ENCODE assay signal across 1 cellular context in genomic region chrX:138777230-138777629, GRCh38.
TF ChIP-seq lines count a peak whose summit lies in the region.

No MANE protein-coding gene starts in this region.

TF ChIP-seq in K562, 482 proteins besides CTCF, POLR2A, EP300 and RAD21 (continued from another document and continues in another):
- TF ChIP-seq ZBTB40 (IDR thresholded peaks at IDR 0.05) (no peak), ZBTB40 (CRISPR knock-in tag; IDR thresholded peaks at IDR 0.05) (no peak), HNRNPH1 (optimal IDR thresholded peaks at IDR 0.05; ENCODE audit: low read depth, low read length) (no peak), ZNF639 (CRISPR knock-in tag; conservative IDR thresholded peaks at IDR 0.05 in 1 of 2, IDR thresholded peaks at IDR 0.05 in 1 of 2) (no peak), ZNF518B (CRISPR knock-in tag; IDR thresholded peaks at IDR 0.05) (no peak), ZNF41 (CRISPR knock-in tag; conservative IDR thresholded peaks at IDR 0.05) (no peak), EZH2 (IDR thresholded peaks at IDR 0.05; ENCODE audit: borderline replicate concordance, low read depth, low read length) (no peak), KHSRP (IDR thresholded peaks at IDR 0.05) (no peak), CHD7 (IDR thresholded peaks at IDR 0.05; ENCODE audit: low read depth, low read length) (no peak), VEZF1 (CRISPR knock-in tag; IDR thresholded peaks at IDR 0.05) (no peak), ZBTB9 (CRISPR knock-in tag; IDR thresholded peaks at IDR 0.05) (no peak), ESRRA (IDR thresholded peaks at IDR 0.05; ENCODE audit: borderline replicate concordance, low read depth) (no peak), ZNF668 (CRISPR knock-in tag; IDR thresholded peaks at IDR 0.05) (no peak), ZNF75A (CRISPR knock-in tag; IDR thresholded peaks at IDR 0.05) (no peak), BDP1 (IDR thresholded peaks at IDR 0.05; ENCODE audit: insufficient read depth, insufficient read length) (no peak), ZBTB33 (CRISPR knock-in tag; IDR thresholded peaks at IDR 0.05) (no peak), PHF8 (IDR thresholded peaks at IDR 0.05; ENCODE audit: borderline replicate concordance, low read length) (no peak), CHCHD3 (CRISPR knock-in tag; IDR thresholded peaks at IDR 0.05) (no peak)
